ENCODE assay signal across 14 cellular contexts in genomic region chr15:75695634-75696302, GRCh38. TPM values are rescaled to one million over a fixed set of nuclear protein-coding genes. Genes with fewer than 3 reads are reported as not detected.
DNase-seq lines count a peak whose midpoint lies in the region; FAIRE-seq and TF ChIP-seq lines count a peak whose summit lies in the region.
"Had no signal": no experiment of that assay in that cellular context is flagged by ENCODE, and none has a peak within 500 bp of the region (broad histone marks: within the 10 kb centered on the region; RNA-seq: fewer than 3 reads in every experiment).

No MANE protein-coding gene starts in this region.

- H4K20me1 ChIP-seq in keratinocyte (ENCODE audit: control insufficient read depth, extremely low read depth, insufficient read depth, low read length) = no peaks in the 10 kb centered on the region

- H3K4me3 Mint-ChIP-seq in T-helper 1 cell treated with Interleukin-12 subunit alpha and Interleukin-12 subunit beta and Interleukin-4 antibody, amounts not matched to agents 30 μg/mL and 1 μg/mL, for 36 hours = no peak overlapping the region
- H3K4me3 Mint-ChIP-seq in activated CD4-positive, alpha-beta T cell treated with anti-CD3 and anti-CD28 coated beads, Interleukin-2, amount 10 ng/mL, durations not matched to agents 24 days and 14 days = no peak overlapping the region

- peaks cover 20% of the 10 kb centered on the region for H3K4me1 Mint-ChIP-seq in T-helper 1 cell treated with Interleukin-12 subunit alpha and Interleukin-12 subunit beta and Interleukin-4 antibody, amounts not matched to agents 30 μg/mL and 1 μg/mL, for 36 hours (ENCODE audit: low read depth)
- peaks cover 16% of the 10 kb centered on the region for H3K4me1 Mint-ChIP-seq in activated CD4-positive, alpha-beta T cell treated with anti-CD3 and anti-CD28 coated beads, Interleukin-2, amount 10 ng/mL, durations not matched to agents 24 days and 14 days

- H3K4me1 ChIP-seq in keratinocyte (ENCODE audit: control insufficient read depth, extremely low read depth, insufficient read depth, low read length) = peaks cover 64% of the 10 kb centered on the region
- peaks cover 5% of the 10 kb centered on the region for H3K4me1 ChIP-seq in thymus (ENCODE audit: control insufficient read depth, insufficient read depth, low read length)
- H3K4me1 ChIP-seq: parathyroid adenoma had no signal

- peaks cover 2% of the 10 kb centered on the region for H3K36me3 Mint-ChIP-seq in T-helper 1 cell treated with Interleukin-12 subunit alpha and Interleukin-12 subunit beta and Interleukin-4 antibody, amounts not matched to agents 30 μg/mL and 1 μg/mL, for 36 hours (ENCODE audit: low read depth)
- no peaks in the 10 kb centered on the region for H3K36me3 Mint-ChIP-seq in activated CD4-positive, alpha-beta T cell treated with anti-CD3 and anti-CD28 coated beads, Interleukin-2, amount 10 ng/mL, durations not matched to agents 24 days and 14 days (ENCODE audit: low read depth)

- TF ChIP-seq CTCF in WERI-Rb-1 (IDR thresholded peaks at IDR 0.05; ENCODE audit: low read depth, low read length) (no peak), keratinocyte (optimal IDR thresholded peaks at IDR 0.05 in 1 of 3, IDR thresholded peaks at IDR 0.05 in 1 of 3, conservative IDR thresholded peaks at IDR 0.05 in 1 of 3; ENCODE audit: extremely low read depth in 1 of 3, insufficient read depth in 2 of 3, low read length in 3 of 3) (no peak)

- H3K9me1 ChIP-seq in keratinocyte (ENCODE audit: control insufficient read depth, extremely low read depth, insufficient read depth, low read length) = no peaks in the 10 kb centered on the region

- peak overlapping the region; percentile 47 for H3K27ac Mint-ChIP-seq in T-helper 1 cell treated with Interleukin-12 subunit alpha and Interleukin-12 subunit beta and Interleukin-4 antibody, amounts not matched to agents 30 μg/mL and 1 μg/mL, for 36 hours
- H3K27ac Mint-ChIP-seq in activated CD4-positive, alpha-beta T cell treated with anti-CD3 and anti-CD28 coated beads, Interleukin-2, amount 10 ng/mL, durations not matched to agents 24 days and 14 days = no peak overlapping the region

- intact Hi-C loops in activated CD4-positive, alpha-beta T cell treated with anti-CD3 and anti-CD28 coated beads, Interleukin-2, amount 10 ng/mL, durations not matched to agents 24 days and 14 days (cut with micrococcal nuclease) = no loop called here

- peaks cover 11% of the 10 kb centered on the region for H3K36me3 ChIP-seq in WERI-Rb-1
- no peaks in the 10 kb centered on the region for H3K36me3 ChIP-seq in keratinocyte (ENCODE audit: control insufficient read depth in 2 of 2, extremely low read depth in 1 of 2, insufficient read depth in 2 of 2, low read length in 2 of 2)
- H3K36me3 ChIP-seq in thymus (ENCODE audit: control insufficient read depth, insufficient read depth) = no peaks in the 10 kb centered on the region

- peak overlapping the region; percentile 66 for H3K9ac ChIP-seq in keratinocyte (ENCODE audit: control insufficient read depth, extremely low read depth, insufficient read depth, low read length)
- H3K9ac ChIP-seq: parathyroid adenoma had no signal

- DNase-seq in T-helper 1 cell (no peak), WERI-Rb-1 (no peak), keratinocyte (ENCODE audit: low read depth, low spot score) (no peak), D341Med (ENCODE audit: low spot score) (no peak), dermis blood vessel endothelial cell (no peak)
- no peak for DNase-seq in activated CD4-positive, alpha-beta T cell treated with anti-CD3 and anti-CD28 coated beads, Interleukin-2, amount 10 ng/mL, durations not matched to agents 24 days and 14 days
- DNase-seq: activated CD4-positive, alpha-beta T cell treated with anti-CD3 and anti-CD28 coated beads for 1 hour; activated naive CD4-positive, alpha-beta T cell treated with Interleukin-2 at 50 U/mL for 16 hours; NCI-H2029 treated with DMSO at 0.1 percent for 48 hours; PC-9 had no signal

- no peaks in the 10 kb centered on the region for H3K79me2 ChIP-seq in keratinocyte (ENCODE audit: control insufficient read depth, insufficient read depth, low read length)
- H3K79me2 ChIP-seq: parathyroid adenoma had no signal

- H3K27me3 Mint-ChIP-seq in T-helper 1 cell treated with Interleukin-12 subunit alpha and Interleukin-12 subunit beta and Interleukin-4 antibody, amounts not matched to agents 30 μg/mL and 1 μg/mL, for 36 hours (ENCODE audit: low read depth) = peaks cover 14% of the 10 kb centered on the region
- H3K27me3 Mint-ChIP-seq in activated CD4-positive, alpha-beta T cell treated with anti-CD3 and anti-CD28 coated beads, Interleukin-2, amount 10 ng/mL, durations not matched to agents 24 days and 14 days = peaks cover 12% of the 10 kb centered on the region

- H3K4me3 ChIP-seq in WERI-Rb-1 (ENCODE audit: low read depth, low read length) (no peak overlapping the region), keratinocyte (ENCODE audit: control insufficient read depth in 2 of 3, extremely low read depth in 1 of 3, insufficient read depth in 2 of 3, low read depth in 1 of 3, low read length in 3 of 3) (peak overlapping the region in 1 of 3 experiments; percentile 20), thymus (ENCODE audit: low read length) (no peak overlapping the region)
- H3K4me3 ChIP-seq: PC-9 had no signal

- peak overlapping the region; percentile 98 for H3K27ac ChIP-seq in WERI-Rb-1
- peak overlapping the region; percentile 88 for H3K27ac ChIP-seq in keratinocyte (ENCODE audit: control insufficient read depth, insufficient read depth, low read length)
- peak overlapping the region; percentile 15 for H3K27ac ChIP-seq in thymus (ENCODE audit: low read depth)
- H3K27ac ChIP-seq: parathyroid adenoma, PC-9 had no signal

- dilution Hi-C loops in keratinocyte (cut with MboI; ENCODE audit: extremely low pct_ligation_motif_present, low sequenced_read_pairs) = no loop called here

- WGBS in thymus = 73% methylated on average over 7 of the region's 7 CpGs

- H3K9me3 Mint-ChIP-seq in T-helper 1 cell treated with Interleukin-12 subunit alpha and Interleukin-12 subunit beta and Interleukin-4 antibody, amounts not matched to agents 30 μg/mL and 1 μg/mL, for 36 hours = no peaks in the 10 kb centered on the region
- no peaks in the 10 kb centered on the region for H3K9me3 Mint-ChIP-seq in activated CD4-positive, alpha-beta T cell treated with anti-CD3 and anti-CD28 coated beads, Interleukin-2, amount 10 ng/mL, durations not matched to agents 24 days and 14 days

- FAIRE-seq in keratinocyte (lab: Jason Lieb, UNC) = no peak
- FAIRE-seq: A204.1 had no signal

- H3K27me3 ChIP-seq in WERI-Rb-1 (ENCODE audit: insufficient read depth, low read depth, severe bottlenecking) (no peaks in the 10 kb centered on the region), keratinocyte (ENCODE audit: control insufficient read depth, extremely low read depth, insufficient read depth, low read length) (no peaks in the 10 kb centered on the region), thymus (ENCODE audit: control insufficient read depth, insufficient read depth) (no peaks in the 10 kb centered on the region)

- H3K9me3 ChIP-seq in WERI-Rb-1 (ENCODE audit: severe bottlenecking) (no peaks in the 10 kb centered on the region), keratinocyte (ENCODE audit: control insufficient read depth, low read depth, low read length) (no peaks in the 10 kb centered on the region), thymus (ENCODE audit: control insufficient read depth) (no peaks in the 10 kb centered on the region)

- H3K4me2 ChIP-seq in keratinocyte (ENCODE audit: control insufficient read depth, extremely low read depth, insufficient read depth, low read depth, low read length) = peak overlapping the region; percentile 67
- H3K4me2 ChIP-seq: PC-9 had no signal

- no peak overlapping the region for H2AFZ ChIP-seq in keratinocyte (ENCODE audit: control insufficient read depth, low read length)
- H2AFZ ChIP-seq: parathyroid adenoma, PC-9 had no signal

RNA-seq across cellular contexts. Expression of gene CSPG4, which starts 16.9 kb away (rescaled TPM):
- polyA plus RNA-seq in keratinocyte (0.67 to 1.9 TPM (median 1.7 TPM) in 3 replicates), thymus (4.9 TPM)
- polyA plus RNA-seq in keratinocyte (2011; ENCODE audit: low read depth) = 0.31 TPM
- polyA plus RNA-seq in keratinocyte (2011; cell fraction: cytosol; rRNA removed) = 0.16 and 0.49 TPM in 2 replicates
- polyA plus RNA-seq in keratinocyte (2011; cell fraction: nucleus; rRNA removed) = 2.5 and 5.0 TPM in 2 replicates
- polyA plus RNA-seq in keratinocyte (2012; ENCODE audit: low replicate concordance) = 1.7 and 5.4 TPM in 2 replicates
- 3.2 to 15.0 TPM (median 4.5 TPM) in 3 replicates for polyA minus RNA-seq in keratinocyte
- polyA minus RNA-seq in keratinocyte (2011; cell fraction: cytosol; rRNA and poly(A)+ RNA removed) = 2.5 TPM
- 8.4 and 12.3 TPM in 2 replicates for polyA minus RNA-seq in keratinocyte (2011; cell fraction: nucleus; rRNA and poly(A)+ RNA removed)
- total RNA-seq in activated CD4-positive, alpha-beta T cell treated with anti-CD3 and anti-CD28 coated beads, Interleukin-2, amount 10 ng/mL, durations not matched to agents 24 days and 14 days = not detected in 2 replicates
- 0.19 and 0.68 TPM in 2 replicates for total RNA-seq in dermis blood vessel endothelial cell

RNA-seq across cellular contexts. Expression of gene SNX33, which starts 48.1 kb away (rescaled TPM):
- polyA plus RNA-seq in keratinocyte = 21.7 to 32.5 TPM (median 27.0 TPM) in 3 replicates
- polyA plus RNA-seq in keratinocyte (2011; ENCODE audit: low read depth) = 11.5 TPM
- 24.7 and 25.8 TPM in 2 replicates for polyA plus RNA-seq in keratinocyte (2011; cell fraction: cytosol; rRNA removed)
- polyA plus RNA-seq in keratinocyte (2011; cell fraction: nucleus; rRNA removed) = 59.5 and 81.4 TPM in 2 replicates
- 31.2 and 40.4 TPM in 2 replicates for polyA plus RNA-seq in keratinocyte (2012; ENCODE audit: low replicate concordance)
- polyA minus RNA-seq in keratinocyte = 45.4 to 75.9 TPM (median 53.1 TPM) in 3 replicates
- 51.8 TPM for polyA minus RNA-seq in keratinocyte (2011; cell fraction: cytosol; rRNA and poly(A)+ RNA removed)
- 52.0 and 62.4 TPM in 2 replicates for polyA minus RNA-seq in keratinocyte (2011; cell fraction: nucleus; rRNA and poly(A)+ RNA removed)
- polyA plus RNA-seq in thymus = 11.3 TPM
- total RNA-seq in activated CD4-positive, alpha-beta T cell treated with anti-CD3 and anti-CD28 coated beads, Interleukin-2, amount 10 ng/mL, durations not matched to agents 24 days and 14 days = 4.1 TPM in 2 replicates
- total RNA-seq in dermis blood vessel endothelial cell = 13.8 and 19.1 TPM in 2 replicates

RNA-seq across cellular contexts. Expression of gene IMP3, which starts 55.7 kb away (rescaled TPM):
- polyA plus RNA-seq in keratinocyte = 58.1 to 90.0 TPM (median 70.4 TPM) in 3 replicates
- 20.9 TPM for polyA plus RNA-seq in keratinocyte (2011; ENCODE audit: low read depth)
- polyA plus RNA-seq in keratinocyte (2011; cell fraction: cytosol; rRNA removed) = 58.1 and 74.0 TPM in 2 replicates
- polyA plus RNA-seq in keratinocyte (2011; cell fraction: nucleus; rRNA removed) = 48.6 and 51.6 TPM in 2 replicates
- 67.8 and 84.1 TPM in 2 replicates for polyA plus RNA-seq in keratinocyte (2012; ENCODE audit: low replicate concordance)
- polyA minus RNA-seq in keratinocyte = 15.5 to 28.5 TPM (median 16.7 TPM) in 3 replicates
- polyA minus RNA-seq in keratinocyte (2011; cell fraction: cytosol; rRNA and poly(A)+ RNA removed) = 92.7 TPM
- 13.5 and 14.4 TPM in 2 replicates for polyA minus RNA-seq in keratinocyte (2011; cell fraction: nucleus; rRNA and poly(A)+ RNA removed)
- 97.3 TPM for polyA plus RNA-seq in thymus
- total RNA-seq in activated CD4-positive, alpha-beta T cell treated with anti-CD3 and anti-CD28 coated beads, Interleukin-2, amount 10 ng/mL, durations not matched to agents 24 days and 14 days = 108 and 112 TPM in 2 replicates
- 81.7 and 138 TPM in 2 replicates for total RNA-seq in dermis blood vessel endothelial cell

Comparison
In these comparisons a context has a peak if more than half of its experiments do, and no peak if none do; other contexts are left out.
1. H3K27ac ChIP-seq: peak in every context shown above with its lines; median percentile 98 in WERI-Rb-1; 88 in keratinocyte; 15 in thymus.